In the genomic region with DNA sequence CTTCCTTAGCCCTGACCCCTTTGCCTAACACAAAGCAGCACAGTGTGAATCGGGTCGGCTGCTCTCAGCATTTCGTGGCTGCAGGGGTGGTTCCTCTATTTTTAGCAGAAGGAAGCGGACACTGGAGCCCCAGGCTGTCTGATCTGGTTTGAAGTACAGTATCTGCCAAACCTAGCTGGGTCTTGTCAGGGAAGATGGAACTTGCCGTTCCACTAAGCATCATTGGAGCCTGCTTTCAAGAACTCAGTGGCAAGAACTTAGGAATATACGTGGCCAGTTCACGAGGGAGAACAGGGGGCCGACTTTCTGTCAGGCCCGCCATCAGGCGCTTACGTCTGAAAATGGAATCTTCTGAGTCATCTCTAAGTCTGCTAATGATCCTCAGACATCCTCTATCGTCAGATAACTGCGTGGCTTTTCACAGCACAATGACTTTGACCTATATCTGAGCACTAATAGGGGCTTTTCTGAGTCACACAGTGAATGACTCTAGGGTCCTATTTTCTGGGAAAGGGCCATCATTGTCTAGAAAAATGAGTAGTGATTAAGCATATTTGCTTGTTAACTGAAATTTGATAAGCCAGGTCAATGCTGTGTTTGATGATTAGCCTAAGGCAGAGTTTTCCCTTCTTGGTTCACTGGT, we compare ENCODE assay signal across 8 cellular contexts. TPM values are rescaled to one million over a fixed set of nuclear protein-coding genes. Genes with fewer than 3 reads are reported as not detected.
DNase-seq lines count a peak whose midpoint lies in the region; ATAC-seq, FAIRE-seq and TF ChIP-seq lines count a peak whose summit lies in the region.

No MANE protein-coding gene starts in this region.

- H3K4me3 ChIP-seq in ascending aorta: no peak overlapping the region
- no peak overlapping the region for H3K4me3 ChIP-seq in kidney (ENCODE audit: low read length in 2 of 2)

- peak overlapping the region; percentile 46 to 64 for H3K27ac ChIP-seq in ascending aorta
- peak overlapping the region; percentile 37 to 65 for H3K27ac ChIP-seq in kidney (ENCODE audit: low read depth in 2 of 2, low read length in 2 of 2)

- H3K9ac ChIP-seq in kidney (ENCODE audit: low read length in 2 of 2): no peak overlapping the region

- H3K9me3 ChIP-seq in ascending aorta (no peaks in the 10 kb centered on the region), kidney (ENCODE audit: control insufficient read depth in 1 of 2, low read length in 2 of 2) (no peaks in the 10 kb centered on the region)

- TF ChIP-seq CTCF in ascending aorta (IDR thresholded peaks at IDR 0.05) (no peak), kidney (IDR thresholded peaks at IDR 0.05; ENCODE audit: borderline replicate concordance, extremely low read depth, insufficient read depth) (no peak)

- FAIRE-seq in kidney (lab: Jason Lieb, UNC): no peak

- ATAC-seq in GM18519 (IDR thresholded peaks at IDR 0.05; ENCODE audit: low FRiP score, unreplicated experiment): peak; percentile 47
- peak; percentile 52 for ATAC-seq in HG03139 (IDR thresholded peaks at IDR 0.05; ENCODE audit: unreplicated experiment)

- H3K4me1 ChIP-seq in ascending aorta (no peaks in the 10 kb centered on the region), kidney (ENCODE audit: control insufficient read depth in 1 of 2, insufficient read depth in 1 of 2, low read depth in 1 of 2, low read length in 2 of 2) (peaks cover 18 to 19% of the 10 kb centered on the region in 2 donors)

- peaks cover 42 to 66% of the 10 kb centered on the region in 2 donors for H3K36me3 ChIP-seq in ascending aorta
- peaks cover 5 to 21% of the 10 kb centered on the region in 2 donors for H3K36me3 ChIP-seq in kidney (ENCODE audit: control insufficient read depth in 1 of 2, insufficient read depth in 2 of 2, low read length in 2 of 2)

- DNase-seq in T-helper 1 cell (peak in 4 of 5 donors; percentile 27 to 87 (median 50)), ascending aorta (ENCODE audit: low spot score in 2 of 2) (peak; percentile 31 to 77), kidney (peak; percentile 75), NCI-H748 treated with DMSO at 0.1 percent for 48 hours (lab: John Stamatoyannopoulos, UW) (no peak), NCI-H526 (lab: John Stamatoyannopoulos, UW) (no peak)
- DNase-seq in stimulated activated CD4-positive, alpha-beta T cell treated with anti-CD3 and anti-CD28 coated beads, TNF-alpha, amount 100 ng/mL, for 24 hours (ENCODE audit: low read depth in 3 of 3): peak in 2 of 3 experiments; percentile 30 to 54

- H3K27me3 ChIP-seq in ascending aorta: no peaks in the 10 kb centered on the region

- intact Hi-C loops in ascending aorta (cut with DNase I) (no loop called here), kidney (cut with DNase I) (no loop called here)

RNA-seq across cellular contexts. Expression of a gene that starts 43.3 kb away (rescaled TPM):
- total RNA-seq in ascending aorta (34.7 TPM), kidney (37.4 TPM)
- polyA plus RNA-seq in kidney (ENCODE audit: insufficient read depth, low read depth, low replicate concordance): 27.7 TPM

Comparison
In these comparisons a context has a peak if more than half of its experiments do, and no peak if none do; other contexts are left out.
1. DNase-seq: peak in T-helper 1 cell (4 of 5), ascending aorta (2 of 2), kidney (single experiment) and stimulated activated CD4-positive, alpha-beta T cell treated with anti-CD3 and anti-CD28 coated beads, TNF-alpha, amount 100 ng/mL, for 24 hours (2 of 3); none in NCI-H748 treated with DMSO at 0.1 percent for 48 hours (single experiment) and NCI-H526 (0 of 2).